Comparison of ENCODE assay signal across 13 cellular contexts in genomic region chr14:20801726-20802125, GRCh38. TPM values are rescaled to one million over a fixed set of nuclear protein-coding genes. Genes with fewer than 3 reads are reported as not detected.
DNase-seq lines count a peak whose midpoint lies in the region; ATAC-seq, FAIRE-seq and TF ChIP-seq lines count a peak whose summit lies in the region.
"Had no signal": no experiment of that assay in that cellular context is flagged by ENCODE, and none has a peak within 500 bp of the region (broad histone marks: within the 10 kb centered on the region; RNA-seq: fewer than 3 reads in every experiment).

No MANE protein-coding gene starts in this region.

- H3K9ac ChIP-seq in K562 (ENCODE audit: insufficient read depth in 1 of 2, low read depth in 2 of 2, low read length in 2 of 2): peak overlapping the region; percentile 55 to 87

- no peaks in the 10 kb centered on the region for H3K9me1 ChIP-seq in K562 (ENCODE audit: control insufficient read depth, insufficient read depth, low read length)

- intact Hi-C loops in K562 (cut with micrococcal nuclease) (loop anchor here (1.0 to 2.0 kb wide), 3 partner anchors 43 to 105 kb away; no protein-coding TSS in a partner anchor), left ventricle myocardium superior (cut with micrococcal nuclease) (no loop called here), pancreas (cut with DNase I) (no loop called here), vagina (cut with DNase I) (no loop called here)

- TF ChIP-seq POLR2A in K562 (conservative IDR thresholded peaks at IDR 0.05) (no peak; the same call in 1 of the 2 replicates), vagina (IDR thresholded peaks at IDR 0.05) (no peak)

- peaks cover 19% of the 10 kb centered on the region for H3K79me2 ChIP-seq in K562 (ENCODE audit: control insufficient read depth, insufficient read depth, low read length)

- DNase-seq in K562 (ENCODE audit: extremely low read depth in 1 of 4, low spot score in 3 of 4) (peak; percentile 20 to 63 (median 28)), left ventricle myocardium superior (peak; percentile 63), pancreas (peak; percentile 63 to 82 (median 72)), vagina (ENCODE audit: extremely low spot score in 2 of 2) (no peak), NCI-H1436 treated with DMSO at 0.1 percent for 48 hours (lab: John Stamatoyannopoulos, UW) (no peak), DMS153 treated with DMSO at 0.1 percent for 48 hours (lab: John Stamatoyannopoulos, UW; ENCODE audit: unreplicated experiment) (no peak)
- DNase-seq: brain microvascular endothelial cell, DMS79 treated with DMSO at 0.1 percent for 48 hours, islet precursor cell, SIG-M5 had no signal

- H3K4me1 ChIP-seq in K562 (replicated peaks in 1 of 2; ENCODE audit: control insufficient read depth in 2 of 2, insufficient read depth in 2 of 2, low read length in 2 of 2) (peaks cover 27 to 66% of the 10 kb centered on the region in 2 experiments), pancreas (peaks cover 9 to 43% (median 12%) of the 10 kb centered on the region in 3 donors), vagina (no peaks in the 10 kb centered on the region)

- H3K27ac ChIP-seq in K562 (ENCODE audit: extremely low read depth, low read depth, low read length) (peak overlapping the region; percentile 88), pancreas (peak overlapping the region in 3 of 4 donors; percentile 13 to 82 (median 71)), vagina (no peak overlapping the region)
- H3K27ac ChIP-seq: brain microvascular endothelial cell had no signal

- peak in 2 of 3 experiments; percentile 10 to 36; a peak in 2 of 6 replicates for TF ChIP-seq CTCF in K562 (IDR thresholded peaks at IDR 0.05 in 2 of 3, conservative IDR thresholded peaks at IDR 0.05 in 1 of 3; ENCODE audit: insufficient read depth in 2 of 3, low read depth in 1 of 3, low read length in 3 of 3)
- TF ChIP-seq CTCF in pancreas (IDR thresholded peaks at IDR 0.05): no peak
- TF ChIP-seq CTCF in vagina (IDR thresholded peaks at IDR 0.05): no peak

- H3K9me3 ChIP-seq in K562 (replicated peaks; ENCODE audit: control insufficient read depth, insufficient read depth, low read depth, low read length) (no peaks in the 10 kb centered on the region), pancreas (no peaks in the 10 kb centered on the region), vagina (no peaks in the 10 kb centered on the region)

- no peak for TF ChIP-seq RAD21 in K562 (CRISPR knock-in tag; conservative IDR thresholded peaks at IDR 0.05 in 1 of 2, IDR thresholded peaks at IDR 0.05 in 1 of 2)

- 5% methylated on average over 6 of the region's 9 CpGs for WGBS in K562 (ENCODE audit: insufficient coverage, low coverage, missing lambda C conversion rate)
- 26 to 31% methylated on average over 9 of the region's 9 CpGs for WGBS in pancreas, 2 donors

- no peaks in the 10 kb centered on the region for H3K27me3 ChIP-seq in K562 (ENCODE audit: control insufficient read depth in 2 of 2, insufficient read depth in 2 of 2, low read length in 2 of 2)
- peaks cover 0 to 3% (median 0%) of the 10 kb centered on the region in 4 donors for H3K27me3 ChIP-seq in pancreas
- H3K27me3 ChIP-seq in vagina: no peaks in the 10 kb centered on the region
- H3K27me3 ChIP-seq: brain microvascular endothelial cell had no signal

- H4K20me1 ChIP-seq in K562 (replicated peaks; ENCODE audit: control insufficient read depth, insufficient read depth, low read length): no peaks in the 10 kb centered on the region

- H3K36me3 ChIP-seq in K562 (ENCODE audit: control insufficient read depth, insufficient read depth, low read length) (no peaks in the 10 kb centered on the region; the same call in 2 of the 3 replicates), pancreas (no peaks in the 10 kb centered on the region), vagina (no peaks in the 10 kb centered on the region)
- H3K36me3 ChIP-seq: brain microvascular endothelial cell had no signal

- TF ChIP-seq EP300 in K562 (IDR thresholded peaks at IDR 0.05; ENCODE audit: low read length): no peak

- FAIRE-seq in K562 (lab: Jason Lieb, UNC) (peak; percentile 52), pancreas (lab: Jason Lieb, UNC) (no peak)

- H3K4me3 ChIP-seq in K562: peak overlapping the region; percentile 30
- H3K4me3 ChIP-seq in pancreas: peak overlapping the region; percentile 12 to 42 (median 27)
- H3K4me3 ChIP-seq in vagina: peak overlapping the region; percentile 1 to 35

- POLR2A ChIA-PET in K562 (lab: Yijun Ruan, JAX): interaction anchor here (1.7 to 1.8 kb wide), 2 partner anchors 9 to 19 kb away, joined by 4 to 5 read pairs; no protein-coding TSS in a partner anchor

- in situ Hi-C loops in K562 (cut with MboI): no loop called here

- peak; percentile 72 for ATAC-seq in K562
- peak; percentile 57 for ATAC-seq in left ventricle myocardium superior
- peak; percentile 65 to 81 (median 76) for ATAC-seq in pancreas
- ATAC-seq in HG02588 (IDR thresholded peaks at IDR 0.05; ENCODE audit: unreplicated experiment): no peak

- no TSS peak for BruUV-seq in K562 (replicated peaks; lab: Mats Ljungman, UMichigan)

- H2AFZ ChIP-seq in K562 (ENCODE audit: low read depth, low read length): peak overlapping the region; percentile 71

- peak overlapping the region; percentile 83 for H3K4me2 ChIP-seq in K562 (ENCODE audit: insufficient read depth, low read length)

- CTCF ChIA-PET in K562 (lab: Yijun Ruan, JAX; ENCODE audit: low intra/inter-chr PET ratio): no interaction called here

RNA-seq across cellular contexts. Expression of gene RNASE1, which starts 0.9 kb away (rescaled TPM):
- total RNA-seq in K562 (2011; cell fraction: chromatin; rRNA removed; ENCODE audit: low replicate concordance): 7.9 and 16.0 TPM in 2 replicates
- total RNA-seq in K562 (2011; cell fraction: nucleolus; rRNA removed): 21.0 and 22.2 TPM in 2 replicates
- 18.3 and 20.5 TPM in 2 replicates for total RNA-seq in K562 (2011; cell fraction: nucleoplasm; rRNA removed)
- total RNA-seq in K562 (2014; rRNA removed): 10.7 and 12.7 TPM in 2 replicates
- total RNA-seq in K562 (2014; rRNA removed; fragmentation: Illumina TruSeq; extraction: Trizol): 6.6 and 9.8 TPM in 2 replicates
- total RNA-seq in K562 (2015; rRNA removed; fragmentation: Illumina TruSeq; extraction: Trizol): 13.9 and 16.9 TPM in 2 replicates
- total RNA-seq in K562 (2021): 6.4 and 6.8 TPM in 2 replicates
- 24.5 and 46.3 TPM in 2 replicates for polyA plus RNA-seq in K562 (2011; rRNA removed)
- 49.2 and 64.0 TPM in 2 replicates for polyA plus RNA-seq in K562 (2011; cell fraction: cytosol; rRNA removed)
- 13.0 and 27.7 TPM in 2 replicates for polyA plus RNA-seq in K562 (2011; cell fraction: nucleus; rRNA removed)
- polyA plus RNA-seq in K562 (2012): 20.5 and 22.5 TPM in 2 replicates
- polyA plus RNA-seq in K562 (2014; fragmentation: Illumina TruSeq; extraction: Trizol): 11.7 and 19.4 TPM in 2 replicates
- 10 to 100 TPM; 33.1 to 33.3 TPM for polyA plus RNA-seq in K562 (2014; fragmentation: Nextera tagmentation; extraction: Ambion mirVana)
- 11.2 and 22.3 TPM in 2 replicates for polyA plus RNA-seq in K562 (2014; rRNA removed)
- polyA minus RNA-seq in K562 (2011; rRNA and poly(A)+ RNA removed): 20.5 and 23.2 TPM in 2 replicates
- 4.5 and 6.8 TPM in 2 replicates for polyA minus RNA-seq in K562 (2011; cell fraction: cytosol; rRNA and poly(A)+ RNA removed)
- 1.6 and 6.7 TPM in 2 replicates for polyA minus RNA-seq in K562 (2011; cell fraction: nucleus; rRNA and poly(A)+ RNA removed)
- 283 TPM for total RNA-seq in left ventricle myocardium superior
- 100 to 1,000 TPM; 281 to 696 (median 362) TPM for total RNA-seq in pancreas
- 100 to 1,000 TPM; 144 to 177 TPM for polyA plus RNA-seq in pancreas
- total RNA-seq in vagina: 174 TPM
- total RNA-seq: NCI-H460, renal cortical epithelial cell had no signal

RNA-seq across cellular contexts. Expression of gene RNASE6, which starts 20.7 kb away (rescaled TPM):
- total RNA-seq in K562 (2011; cell fraction: chromatin; rRNA removed; ENCODE audit: low replicate concordance): 0.30 TPM in 1 of 2 replicates, not detected in the other
- not detected in 2 replicates for total RNA-seq in K562 (2011; cell fraction: nucleolus; rRNA removed)
- total RNA-seq in K562 (2011; cell fraction: nucleoplasm; rRNA removed): 0.66 TPM in 1 of 2 replicates, not detected in the other
- 0.12 and 0.14 TPM in 2 replicates for total RNA-seq in K562 (2014; rRNA removed)
- 0.22 and 0.29 TPM in 2 replicates for total RNA-seq in K562 (2014; rRNA removed; fragmentation: Illumina TruSeq; extraction: Trizol)
- 0.54 and 0.87 TPM in 2 replicates for total RNA-seq in K562 (2015; rRNA removed; fragmentation: Illumina TruSeq; extraction: Trizol)
- total RNA-seq in K562 (2021): not detected in 2 replicates
- 0.38 and 1.2 TPM in 2 replicates for polyA plus RNA-seq in K562 (2011; rRNA removed)
- polyA plus RNA-seq in K562 (2011; cell fraction: cytosol; rRNA removed): 0.57 and 1.2 TPM in 2 replicates
- polyA plus RNA-seq in K562 (2011; cell fraction: nucleus; rRNA removed): 1.00 TPM in 1 of 2 replicates, not detected in the other
- 0.29 and 1.2 TPM in 2 replicates for polyA plus RNA-seq in K562 (2012)
- polyA plus RNA-seq in K562 (2014; fragmentation: Illumina TruSeq; extraction: Trizol): 0.42 and 0.71 TPM in 2 replicates
- 1 to 10 TPM in 1 of 2 experiments, under 1 TPM in 1; 0.69 to 1.0 TPM for polyA plus RNA-seq in K562 (2014; fragmentation: Nextera tagmentation; extraction: Ambion mirVana)
- polyA plus RNA-seq in K562 (2014; rRNA removed): not detected in 2 replicates
- polyA minus RNA-seq in K562 (2011; rRNA and poly(A)+ RNA removed): 0.32 and 0.66 TPM in 2 replicates
- polyA minus RNA-seq in K562 (2011; cell fraction: cytosol; rRNA and poly(A)+ RNA removed): not detected in 2 replicates
- polyA minus RNA-seq in K562 (2011; cell fraction: nucleus; rRNA and poly(A)+ RNA removed): 0.33 TPM in 1 of 2 replicates, not detected in the other
- total RNA-seq in left ventricle myocardium superior: 6.1 TPM
- total RNA-seq in pancreas: 1 to 10 TPM in 3 of 6 donors, under 1 TPM in 3; 0.31 to 9.9 (median 1.5) TPM
- 1 to 10 TPM in 1 of 2 donors, under 1 TPM in 1; 0.99 to 1.1 TPM for polyA plus RNA-seq in pancreas
- total RNA-seq in vagina: 4.7 TPM
- total RNA-seq: renal cortical epithelial cell had no signal

RNA-seq across cellular contexts. Expression of gene EDDM3B, which starts 33.5 kb away (rescaled TPM):
- not detected in 2 replicates for total RNA-seq in K562 (2011; cell fraction: chromatin; rRNA removed; ENCODE audit: low replicate concordance)
- total RNA-seq in K562 (2011; cell fraction: nucleolus; rRNA removed): not detected in 2 replicates
- total RNA-seq in K562 (2011; cell fraction: nucleoplasm; rRNA removed): not detected in 2 replicates
- total RNA-seq in K562 (2014; rRNA removed): not detected in 2 replicates
- not detected in 2 replicates for total RNA-seq in K562 (2014; rRNA removed; fragmentation: Illumina TruSeq; extraction: Trizol)
- total RNA-seq in K562 (2015; rRNA removed; fragmentation: Illumina TruSeq; extraction: Trizol): not detected in 2 replicates
- total RNA-seq in K562 (2021): not detected in 2 replicates
- polyA plus RNA-seq in K562 (2011; rRNA removed): not detected in 2 replicates
- not detected in 2 replicates for polyA plus RNA-seq in K562 (2011; cell fraction: cytosol; rRNA removed)
- polyA plus RNA-seq in K562 (2011; cell fraction: nucleus; rRNA removed): not detected in 2 replicates
- not detected in 2 replicates for polyA plus RNA-seq in K562 (2012)
- not detected in 2 replicates for polyA plus RNA-seq in K562 (2014; fragmentation: Illumina TruSeq; extraction: Trizol)
- not detected for polyA plus RNA-seq in K562 (2014; fragmentation: Nextera tagmentation; extraction: Ambion mirVana)
- not detected in 2 replicates for polyA plus RNA-seq in K562 (2014; rRNA removed)
- not detected in 2 replicates for polyA minus RNA-seq in K562 (2011; rRNA and poly(A)+ RNA removed)
- polyA minus RNA-seq in K562 (2011; cell fraction: cytosol; rRNA and poly(A)+ RNA removed): not detected in 2 replicates
- not detected in 2 replicates for polyA minus RNA-seq in K562 (2011; cell fraction: nucleus; rRNA and poly(A)+ RNA removed)
- not detected for total RNA-seq in left ventricle myocardium superior
- total RNA-seq in pancreas: not detected
- not detected for polyA plus RNA-seq in pancreas
- not detected for total RNA-seq in vagina
- total RNA-seq: NCI-H460, renal cortical epithelial cell had no signal

RNA-seq across cellular contexts. Expression of gene EDDM3A, which starts 56.0 kb away (rescaled TPM):
- not detected in 2 replicates for total RNA-seq in K562 (2011; cell fraction: chromatin; rRNA removed; ENCODE audit: low replicate concordance)
- not detected in 2 replicates for total RNA-seq in K562 (2011; cell fraction: nucleolus; rRNA removed)
- not detected in 2 replicates for total RNA-seq in K562 (2011; cell fraction: nucleoplasm; rRNA removed)
- not detected in 2 replicates for total RNA-seq in K562 (2014; rRNA removed)
- not detected in 2 replicates for total RNA-seq in K562 (2014; rRNA removed; fragmentation: Illumina TruSeq; extraction: Trizol)
- not detected in 2 replicates for total RNA-seq in K562 (2015; rRNA removed; fragmentation: Illumina TruSeq; extraction: Trizol)
- total RNA-seq in K562 (2021): not detected in 2 replicates
- not detected in 2 replicates for polyA plus RNA-seq in K562 (2011; rRNA removed)
- polyA plus RNA-seq in K562 (2011; cell fraction: cytosol; rRNA removed): not detected in 2 replicates
- polyA plus RNA-seq in K562 (2011; cell fraction: nucleus; rRNA removed): not detected in 2 replicates
- not detected in 2 replicates for polyA plus RNA-seq in K562 (2012)
- polyA plus RNA-seq in K562 (2014; fragmentation: Illumina TruSeq; extraction: Trizol): not detected in 2 replicates
- polyA plus RNA-seq in K562 (2014; fragmentation: Nextera tagmentation; extraction: Ambion mirVana): not detected
- not detected in 2 replicates for polyA plus RNA-seq in K562 (2014; rRNA removed)
- polyA minus RNA-seq in K562 (2011; rRNA and poly(A)+ RNA removed): not detected in 2 replicates
- not detected in 2 replicates for polyA minus RNA-seq in K562 (2011; cell fraction: cytosol; rRNA and poly(A)+ RNA removed)
- polyA minus RNA-seq in K562 (2011; cell fraction: nucleus; rRNA and poly(A)+ RNA removed): not detected in 2 replicates
- total RNA-seq in left ventricle myocardium superior: not detected
- not detected for total RNA-seq in pancreas
- polyA plus RNA-seq in pancreas: not detected
- total RNA-seq in vagina: not detected
- total RNA-seq: NCI-H460, renal cortical epithelial cell had no signal

Comparison
In these comparisons a context has a peak if more than half of its experiments do, and no peak if none do; other contexts are left out.
1. DNase-seq: peak in K562 (4 of 4), left ventricle myocardium superior (single experiment) and pancreas (6 of 6); none in vagina (0 of 2), NCI-H1436 treated with DMSO at 0.1 percent for 48 hours (single experiment) and DMS153 treated with DMSO at 0.1 percent for 48 hours (single experiment).
2. CTCF ChIP-seq: peak in K562 (2 of 3); none in pancreas (0 of 4) and vagina (0 of 3).
3. Peak in every context shown above with its lines, with median percentiles within 50 percentile points of each other: H3K4me3 ChIP-seq.